ENCODE assay signal across 8 cellular contexts in the genomic region with DNA sequence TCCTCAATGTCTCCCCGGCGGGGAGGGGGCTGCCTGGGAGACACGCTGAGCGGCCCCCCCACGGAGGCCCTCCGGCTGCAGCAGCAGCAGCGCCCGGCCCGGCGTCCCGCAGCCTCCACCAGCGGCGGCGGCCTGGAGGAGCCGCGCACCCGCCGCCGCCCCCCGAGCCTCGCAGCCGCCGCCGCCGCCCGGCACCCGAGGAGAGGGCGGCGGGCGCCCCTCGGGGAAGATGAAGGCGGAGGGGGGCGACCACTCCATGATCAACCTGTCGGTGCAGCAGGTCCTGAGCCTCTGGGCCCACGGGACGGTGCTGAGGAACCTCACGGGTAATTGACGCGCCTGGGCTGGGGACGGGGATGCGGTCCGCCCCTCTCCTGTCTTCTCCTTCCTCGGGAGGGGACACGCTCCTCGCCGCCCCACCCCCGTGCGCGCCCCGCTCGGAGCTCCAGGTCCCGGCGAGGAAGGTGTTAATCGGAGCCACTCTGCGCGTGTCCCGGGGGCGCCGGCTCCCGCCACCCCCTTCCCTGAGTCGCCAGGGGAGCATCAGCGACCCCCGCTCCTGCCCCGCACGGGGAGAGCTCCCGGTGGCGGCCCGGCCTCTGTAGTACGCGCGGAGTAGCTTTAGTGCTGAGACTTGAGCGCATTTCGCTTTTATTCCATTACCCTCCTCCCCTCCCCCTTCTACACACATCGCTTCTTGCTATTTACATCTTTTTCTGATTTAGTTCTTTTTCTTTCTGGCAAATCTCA. TPM values are rescaled to one million over a fixed set of nuclear protein-coding genes. Genes with fewer than 3 reads are reported as not detected.
DNase-seq lines count a peak whose midpoint lies in the region; ATAC-seq and TF ChIP-seq lines count a peak whose summit lies in the region.

No MANE protein-coding gene starts in this region.

- no peaks in the 10 kb centered on the region for H3K9me3 Mint-ChIP-seq in activated T-helper 1 cell treated with anti-CD3 and anti-CD28 coated beads, Interleukin-12 subunit alpha, Interleukin-12 subunit beta, Interleukin-2, Interleukin-4 antibody, amounts not matched to agents 30 ng/mL and 10 ng/mL and 1 ng/mL, durations not matched to agents 14 hours and 24 hours and 36 hours
- no peaks in the 10 kb centered on the region for H3K9me3 Mint-ChIP-seq in nephron progenitor cell

- H3K4me3 Mint-ChIP-seq in activated T-helper 1 cell treated with anti-CD3 and anti-CD28 coated beads, Interleukin-12 subunit alpha, Interleukin-12 subunit beta, Interleukin-2, Interleukin-4 antibody, amounts not matched to agents 30 ng/mL and 10 ng/mL and 1 ng/mL, durations not matched to agents 14 hours and 24 hours and 36 hours, result peak overlapping the region; percentile 81
- H3K4me3 Mint-ChIP-seq in nephron progenitor cell, result peak overlapping the region; percentile 83

- peak overlapping the region; percentile 44 for H3K27ac Mint-ChIP-seq in activated T-helper 1 cell treated with anti-CD3 and anti-CD28 coated beads, Interleukin-12 subunit alpha, Interleukin-12 subunit beta, Interleukin-2, Interleukin-4 antibody, amounts not matched to agents 30 ng/mL and 10 ng/mL and 1 ng/mL, durations not matched to agents 14 hours and 24 hours and 36 hours
- no peak overlapping the region for H3K27ac Mint-ChIP-seq in nephron progenitor cell

- intact Hi-C loops in activated T-helper 1 cell treated with anti-CD3 and anti-CD28 coated beads, Interleukin-12 subunit alpha, Interleukin-12 subunit beta, Interleukin-2, Interleukin-4 antibody, amounts not matched to agents 30 ng/mL and 10 ng/mL and 1 ng/mL, durations not matched to agents 14 hours and 24 hours and 36 hours (cut with micrococcal nuclease), result loop anchor here (2.0 to 5.0 kb wide), 5 partner anchors 126 to 1765 kb away; partner anchors contain the start of gene MAK

- no peaks in the 10 kb centered on the region for H3K36me3 Mint-ChIP-seq in activated T-helper 1 cell treated with anti-CD3 and anti-CD28 coated beads, Interleukin-12 subunit alpha, Interleukin-12 subunit beta, Interleukin-2, Interleukin-4 antibody, amounts not matched to agents 30 ng/mL and 10 ng/mL and 1 ng/mL, durations not matched to agents 14 hours and 24 hours and 36 hours (ENCODE audit: low read depth)
- no peaks in the 10 kb centered on the region for H3K36me3 Mint-ChIP-seq in nephron progenitor cell (ENCODE audit: low read depth)

- peaks cover 64% of the 10 kb centered on the region for H3K27me3 Mint-ChIP-seq in activated T-helper 1 cell treated with anti-CD3 and anti-CD28 coated beads, Interleukin-12 subunit alpha, Interleukin-12 subunit beta, Interleukin-2, Interleukin-4 antibody, amounts not matched to agents 30 ng/mL and 10 ng/mL and 1 ng/mL, durations not matched to agents 14 hours and 24 hours and 36 hours (ENCODE audit: insufficient read depth)
- peaks cover 64% of the 10 kb centered on the region for H3K27me3 Mint-ChIP-seq in nephron progenitor cell (ENCODE audit: low read depth, poor library complexity)

- TF ChIP-seq CTCF in fibroblast of the aortic adventitia (IDR thresholded peaks at IDR 0.05; ENCODE audit: insufficient read depth, low read length), result no peak
- no peak for TF ChIP-seq CTCF in nephron progenitor cell (IDR thresholded peaks at IDR 0.05)

- H3K4me1 Mint-ChIP-seq in activated T-helper 1 cell treated with anti-CD3 and anti-CD28 coated beads, Interleukin-12 subunit alpha, Interleukin-12 subunit beta, Interleukin-2, Interleukin-4 antibody, amounts not matched to agents 30 ng/mL and 10 ng/mL and 1 ng/mL, durations not matched to agents 14 hours and 24 hours and 36 hours (ENCODE audit: low read depth), result peaks cover 17% of the 10 kb centered on the region
- H3K4me1 Mint-ChIP-seq in nephron progenitor cell, result peaks cover 16% of the 10 kb centered on the region

- peak overlapping the region; percentile 71 for H3K4me3 ChIP-seq in fibroblast of the aortic adventitia (ENCODE audit: low read depth, low read length)

- DNase-seq in NCI-H510A treated with DMSO at 0.1 percent for 48 hours (lab: John Stamatoyannopoulos, UW), result peak; percentile 1
- no peak for DNase-seq in NCI-H510A (lab: John Stamatoyannopoulos, UW)
- DNase-seq in NCI-H2227 treated with DMSO at 0.1 percent for 48 hours (lab: John Stamatoyannopoulos, UW), result peak; percentile 46
- peak; percentile 9 for DNase-seq in activated T-helper 1 cell treated with anti-CD3 and anti-CD28 coated beads, Interleukin-12 subunit alpha, Interleukin-12 subunit beta, Interleukin-2, Interleukin-4 antibody, amounts not matched to agents 30 ng/mL and 10 ng/mL and 1 ng/mL, durations not matched to agents 14 hours and 24 hours and 36 hours (ENCODE audit: low spot score)
- no peak for DNase-seq in fibroblast of the aortic adventitia (ENCODE audit: low read depth)
- peak; percentile 62 for DNase-seq in nephron progenitor cell
- peak; percentile 46 for DNase-seq in ureter (ENCODE audit: low spot score)

- ATAC-seq in HG02763 (IDR thresholded peaks at IDR 0.05; ENCODE audit: unreplicated experiment), result peak; percentile 14

RNA-seq across cellular contexts. Expression of gene TMEM170B, which starts 0.7 kb away (rescaled TPM):
- total RNA-seq in activated T-helper 1 cell treated with anti-CD3 and anti-CD28 coated beads, Interleukin-12 subunit alpha, Interleukin-12 subunit beta, Interleukin-2, Interleukin-4 antibody, amounts not matched to agents 30 ng/mL and 10 ng/mL and 1 ng/mL, durations not matched to agents 14 hours and 24 hours and 36 hours, result 0.78 and 0.86 TPM in 2 replicates
- total RNA-seq in fibroblast of the aortic adventitia (ENCODE audit: low replicate concordance) (1.4 and 2.5 TPM in 2 replicates), ureter (2.9 TPM)

Comparison
In these comparisons a context has a peak if more than half of its experiments do, and no peak if none do; other contexts are left out.
1. DNase-seq: peak in NCI-H510A treated with DMSO at 0.1 percent for 48 hours (single experiment), NCI-H2227 treated with DMSO at 0.1 percent for 48 hours (single experiment), activated T-helper 1 cell treated with anti-CD3 and anti-CD28 coated beads, Interleukin-12 subunit alpha, Interleukin-12 subunit beta, Interleukin-2, Interleukin-4 antibody, amounts not matched to agents 30 ng/mL and 10 ng/mL and 1 ng/mL, durations not matched to agents 14 hours and 24 hours and 36 hours (single experiment), nephron progenitor cell (single experiment) and ureter (single experiment); none in NCI-H510A (single experiment) and fibroblast of the aortic adventitia (single experiment).